Comparison of ENCODE assay signal across 30 cellular contexts in genomic region chr11:43998308-43998707, GRCh38. TPM values are rescaled to one million over a fixed set of nuclear protein-coding genes. Genes with fewer than 3 reads are reported as not detected.
"Had no signal": no experiment of that assay in that cellular context is flagged by ENCODE, and none has a peak within 500 bp of the region (broad histone marks: within the 10 kb centered on the region; RNA-seq: fewer than 3 reads in every experiment).

No MANE protein-coding gene starts in this region.

- H3K79me2 ChIP-seq: hepatocyte had no signal

- H3K4me3 Mint-ChIP-seq: mesothelial cell of epicardium; naive B cell; natural killer cell; stimulated activated memory B cell treated with anti-CD40 and anti-IgM and Interleukin-4, amounts not matched to agents 10 μg/mL and 1 μg/mL and 100 μg/mL, for 72 hours; stimulated activated naive CD8-positive, alpha-beta T cell treated with anti-CD3 and anti-CD28 coated beads, Interleukin-15, amount 100 ng/mL, for 72 hours; type B pancreatic cell had no signal

- H2AFZ ChIP-seq: hepatocyte had no signal

- H3K27ac Mint-ChIP-seq: mesothelial cell of epicardium; naive B cell; natural killer cell; stimulated activated memory B cell treated with anti-CD40 and anti-IgM and Interleukin-4, amounts not matched to agents 10 μg/mL and 1 μg/mL and 100 μg/mL, for 72 hours; type B pancreatic cell had no signal

- H3K9me3 Mint-ChIP-seq: natural killer cell; stimulated activated memory B cell treated with anti-CD40 and anti-IgM and Interleukin-4, amounts not matched to agents 10 μg/mL and 1 μg/mL and 100 μg/mL, for 72 hours; stimulated activated naive CD8-positive, alpha-beta T cell treated with anti-CD3 and anti-CD28 coated beads, Interleukin-15, amount 100 ng/mL, for 72 hours; type B pancreatic cell had no signal

- H3K4me2 ChIP-seq: hepatocyte had no signal

- H3K27ac ChIP-seq: hepatocyte, left ventricle myocardium inferior, pancreas, prostate gland, tibial nerve, uterus had no signal

- H3K4me1 Mint-ChIP-seq: naive B cell; natural killer cell; stimulated activated naive CD8-positive, alpha-beta T cell treated with anti-CD3 and anti-CD28 coated beads, Interleukin-15, amount 100 ng/mL, for 72 hours had no signal

- H3K4me3 ChIP-seq: hepatocyte, left ventricle myocardium inferior, lung, pancreas, prostate gland, tibial nerve, uterus had no signal

- H3K27me3 ChIP-seq: hepatocyte, pancreas, tibial nerve, uterus had no signal

- DNase-seq: islet precursor cell; left ventricle myocardium inferior; mesendoderm; naive B cell; natural killer cell; pancreas; retina; right cardiac atrium; small intestine; stimulated activated CD4-positive, alpha-beta T cell treated with anti-CD3 and anti-CD28 coated beads, Interleukin-1b, Interleukin-23, amount 100 ng/mL, for 48 hours; stimulated activated CD4-positive, alpha-beta T cell treated with anti-CD3 and anti-CD28 coated beads, Interleukin-2, amount 100 ng/mL, for 48 hours; stimulated activated CD4-positive, alpha-beta T cell treated with anti-CD3 and anti-CD28 coated beads, Interleukin-4, amount 100 ng/mL, for 4 hours; stimulated activated CD8-positive, alpha-beta memory T cell treated with anti-CD3 and anti-CD28 coated beads, Interleukin-4, amount 100 ng/mL, for 48 hours; stimulated activated naive CD4-positive, alpha-beta T cell treated with Interleukin-2 at 50 U/mL for 16 hours; stimulated activated naive CD8-positive, alpha-beta T cell treated with anti-CD3 and anti-CD28 coated beads, Interleukin-15, amount 100 ng/mL, for 72 hours; substantia nigra; uterus had no signal

- H3K9me3 ChIP-seq: left ventricle myocardium inferior, pancreas, prostate gland, tibial nerve, uterus had no signal

- H3K4me1 ChIP-seq: pancreas, prostate gland had no signal

- H3K36me3 Mint-ChIP-seq: mesothelial cell of epicardium; naive B cell; natural killer cell; stimulated activated memory B cell treated with anti-CD40 and anti-IgM and Interleukin-4, amounts not matched to agents 10 μg/mL and 1 μg/mL and 100 μg/mL, for 72 hours; type B pancreatic cell had no signal

- H3K36me3 ChIP-seq: left ventricle myocardium inferior, pancreas, prostate gland, tibial nerve, uterus had no signal

RNA-seq across cellular contexts. Expression of gene ACCSL, which starts 49.5 kb away (rescaled TPM):
- total RNA-seq: hepatocyte, kidney epithelial cell, left ventricle myocardium inferior, mesothelial cell of epicardium, natural killer cell, omental fat pad, pancreas, prostate gland, right cardiac atrium, sciatic nerve, temporal lobe, ureter, uterus had no signal
- polyA plus RNA-seq: hepatocyte, neural cell, pancreas, right cardiac atrium, small intestine had no signal
